ENCODE assay signal across 12 cellular contexts in the genomic region with DNA sequence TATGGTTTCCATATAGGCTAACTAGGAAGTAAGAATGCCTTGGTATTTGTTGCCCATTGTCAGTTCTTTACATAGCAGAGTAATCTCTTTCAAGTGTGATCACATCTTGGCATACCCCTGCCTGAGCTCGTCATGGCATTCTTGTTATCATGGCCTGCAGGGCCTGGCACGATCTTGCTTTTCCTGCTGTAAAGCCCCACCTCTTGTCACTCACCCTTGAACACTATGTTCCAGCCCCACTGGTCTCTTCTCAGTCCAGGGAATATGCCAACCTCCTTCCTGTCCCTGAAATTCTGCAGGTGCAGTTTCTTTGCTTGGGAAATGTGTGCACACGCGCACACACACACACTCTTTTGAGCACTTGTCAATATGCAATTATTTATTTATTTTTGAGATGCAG.
A peak's percentile ranks its signal among the peaks of the same experiment; 100 is the strongest.
DNase-seq lines count a peak whose midpoint lies in the region; ATAC-seq and TF ChIP-seq lines count a peak whose summit lies in the region.
"Had no signal": no experiment of that assay in that cellular context is flagged by ENCODE, and none has a peak within 500 bp of the region (broad histone marks: within the 10 kb centered on the region; RNA-seq: fewer than 3 reads in every experiment).

No MANE protein-coding gene starts in this region.

- no peak overlapping the region for H2BK12ac ChIP-seq in trophoblast cell (ENCODE audit: low read length)

- H3K4me2 ChIP-seq in trophoblast cell (ENCODE audit: low read length), result no peak overlapping the region

- no peak overlapping the region for H3K14ac ChIP-seq in trophoblast cell (ENCODE audit: low read length)

- H3K9ac ChIP-seq in SK-N-MC (ENCODE audit: insufficient read length) (no peak overlapping the region), trophoblast cell (ENCODE audit: low read length) (no peak overlapping the region)

- intact Hi-C loops in A673 (cut with micrococcal nuclease; ENCODE audit: unreplicated experiment), result no loop called here
- intact Hi-C loops in activated CD4-positive, alpha-beta memory T cell treated with anti-CD3 and anti-CD28 coated beads for 36 hours (cut with micrococcal nuclease), result no loop called here

- no peak overlapping the region for H2AFZ ChIP-seq in trophoblast cell (ENCODE audit: insufficient read depth, low read length, poor library complexity)

- H3K27me3 ChIP-seq in cardiac muscle cell (no peaks in the 10 kb centered on the region), trophoblast cell (ENCODE audit: insufficient read depth, low read length) (no peaks in the 10 kb centered on the region), A673 (replicated peaks; ENCODE audit: insufficient read depth, low read depth, low read length, poor library complexity) (peaks cover 41% of the 10 kb centered on the region)

- CTCF ChIA-PET in A673 (lab: Charles Lee), result no interaction called here
- CTCF ChIA-PET in activated CD4-positive, alpha-beta memory T cell treated with anti-CD3 and anti-CD28 coated beads for 36 hours (lab: Charles Lee), result no interaction called here

- H3K36me3 ChIP-seq in SK-N-MC (ENCODE audit: insufficient read depth, low read length) (no peaks in the 10 kb centered on the region), cardiac muscle cell (no peaks in the 10 kb centered on the region), trophoblast cell (ENCODE audit: control insufficient read depth in 1 of 2, insufficient read depth in 2 of 2, low read length in 2 of 2) (no peaks in the 10 kb centered on the region), A673 (ENCODE audit: insufficient read depth, low read length, poor library complexity, severe bottlenecking) (no peaks in the 10 kb centered on the region)

- H3K4me3 ChIP-seq in SK-N-MC (no peak overlapping the region), cardiac muscle cell (no peak overlapping the region), trophoblast cell (ENCODE audit: low read depth, low read length) (no peak overlapping the region), A673 (ENCODE audit: low read depth, low read length, poor library complexity, severe bottlenecking) (no peak overlapping the region)

- no peak overlapping the region for H3K4me3 Mint-ChIP-seq in activated CD4-positive, alpha-beta memory T cell treated with anti-CD3 and anti-CD28 coated beads for 36 hours
- H3K4me3 Mint-ChIP-seq: effector memory CD8-positive, alpha-beta T cell had no signal

- no peak overlapping the region for H2BK5ac ChIP-seq in trophoblast cell (ENCODE audit: low read depth, low read length, poor library complexity)

- no peak for ATAC-seq in GM18870 (IDR thresholded peaks at IDR 0.05; ENCODE audit: unreplicated experiment)
- ATAC-seq: effector memory CD8-positive, alpha-beta T cell had no signal

- H3K79me1 ChIP-seq in trophoblast cell (ENCODE audit: low read length), result peaks cover 1% of the 10 kb centered on the region

- H3K27me3 Mint-ChIP-seq in activated CD4-positive, alpha-beta memory T cell treated with anti-CD3 and anti-CD28 coated beads for 36 hours, result no peaks in the 10 kb centered on the region

- H3K9me3 ChIP-seq in SK-N-MC (ENCODE audit: low read depth, low read length), result no peaks in the 10 kb centered on the region
- no peaks in the 10 kb centered on the region for H3K9me3 ChIP-seq in cardiac muscle cell (ENCODE audit: low read depth)
- H3K9me3 ChIP-seq in trophoblast cell (ENCODE audit: insufficient read depth, low read depth, low read length), result no peaks in the 10 kb centered on the region
- no peaks in the 10 kb centered on the region for H3K9me3 ChIP-seq in A673 (ENCODE audit: low read depth, low read length, poor library complexity, severe bottlenecking)

- no peak overlapping the region for H3K4ac ChIP-seq in trophoblast cell (ENCODE audit: low read depth, low read length)

- no peak overlapping the region for H4K8ac ChIP-seq in trophoblast cell (ENCODE audit: low read depth, low read length)

- POLR2A ChIA-PET in A673 (lab: Charles Lee; ENCODE audit: low non-redundant PET), result no interaction called here
- POLR2A ChIA-PET in activated CD4-positive, alpha-beta memory T cell treated with anti-CD3 and anti-CD28 coated beads for 36 hours (lab: Charles Lee), result no interaction called here

- no peaks in the 10 kb centered on the region for H3K36me3 Mint-ChIP-seq in activated CD4-positive, alpha-beta memory T cell treated with anti-CD3 and anti-CD28 coated beads for 36 hours

- no peaks in the 10 kb centered on the region for H3K79me2 ChIP-seq in trophoblast cell (ENCODE audit: control insufficient read depth, insufficient read depth, low read length, poor library complexity)

- peak overlapping the region; percentile 46 for H3K23ac ChIP-seq in trophoblast cell (ENCODE audit: low read length)

- BruUV-seq in A673 (replicated peaks; lab: Mats Ljungman, UMichigan), result no TSS peak

- no peak overlapping the region for H3K27ac Mint-ChIP-seq in activated CD4-positive, alpha-beta memory T cell treated with anti-CD3 and anti-CD28 coated beads for 36 hours
- H3K27ac Mint-ChIP-seq: effector memory CD8-positive, alpha-beta T cell had no signal

- no peak overlapping the region for H4K91ac ChIP-seq in trophoblast cell (ENCODE audit: low read depth, low read length)

- WGBS in trophoblast cell (ENCODE audit: extremely low coverage, insufficient coverage, insufficient read length), result no CpG with 5 or more reads among the region's 4 CpGs

- peaks cover 12% of the 10 kb centered on the region for H3K4me1 Mint-ChIP-seq in activated CD4-positive, alpha-beta memory T cell treated with anti-CD3 and anti-CD28 coated beads for 36 hours (ENCODE audit: low read depth)

- no peak overlapping the region for H4K12ac ChIP-seq in trophoblast cell (ENCODE audit: low read depth, low read length)

- H3K4me1 ChIP-seq in cardiac muscle cell (ENCODE audit: low read depth) (peaks cover 28% of the 10 kb centered on the region), trophoblast cell (ENCODE audit: control insufficient read depth in 1 of 2, insufficient read depth in 2 of 2, low read length in 2 of 2) (peaks cover 3 to 13% of the 10 kb centered on the region in 2 experiments), A673 (ENCODE audit: insufficient read depth, low read length, poor library complexity, severe bottlenecking) (no peaks in the 10 kb centered on the region)

- no peak overlapping the region for H2AK5ac ChIP-seq in trophoblast cell (ENCODE audit: low read length)

- no peak overlapping the region for H2BK120ac ChIP-seq in trophoblast cell (ENCODE audit: insufficient read depth, low read length, poor library complexity)

- H3K18ac ChIP-seq in trophoblast cell (ENCODE audit: low read length), result peak overlapping the region; percentile 46

- H3K9me3 Mint-ChIP-seq in activated CD4-positive, alpha-beta memory T cell treated with anti-CD3 and anti-CD28 coated beads for 36 hours, result no peaks in the 10 kb centered on the region
- H3K9me3 Mint-ChIP-seq: effector memory CD8-positive, alpha-beta T cell had no signal

- DNase-seq in Daoy (ENCODE audit: low read depth) (peak; percentile 54), SK-N-MC (ENCODE audit: low read depth, low spot score) (no peak), cardiac muscle cell (ENCODE audit: low read depth in 1 of 2, low spot score in 1 of 2) (peak; percentile 28 to 51), trophoblast cell (no peak), A673 (ENCODE audit: low spot score) (no peak)
- no peak for DNase-seq in activated CD4-positive, alpha-beta memory T cell treated with anti-CD3 and anti-CD28 coated beads for 36 hours
- no peak for DNase-seq in activated CD4-positive, alpha-beta T cell treated with anti-CD3 and anti-CD28 coated beads, Interleukin-2, amount 50 U/mL, for 4 hours
- DNase-seq: activated naive CD4-positive, alpha-beta T cell; effector memory CD8-positive, alpha-beta T cell; glutamatergic neuron; NK-92 treated with Interleukin-12 subunit alpha and Interleukin-12 subunit beta, amount 100 ng/mL, for 24 hours had no signal

- TF ChIP-seq CTCF in cardiac muscle cell (IDR thresholded peaks at IDR 0.05; ENCODE audit: low read depth, low read length) (no peak), A673 (conservative IDR thresholded peaks at IDR 0.05; ENCODE audit: low read depth, low read length) (no peak)

- H3K27ac ChIP-seq in SK-N-MC (peak overlapping the region; percentile 60; the same call in 1 of the 2 replicates), cardiac muscle cell (peak overlapping the region; percentile 38), trophoblast cell (ENCODE audit: low read depth, low read length) (no peak overlapping the region), A673 (ENCODE audit: low read depth, low read length, poor library complexity, severe bottlenecking) (no peak overlapping the region)

Comparison
In these comparisons a context has a peak if more than half of its experiments do, and no peak if none do; other contexts are left out.
1. DNase-seq: peak in Daoy (single experiment) and cardiac muscle cell (2 of 2); none in SK-N-MC (single experiment), trophoblast cell (0 of 2), A673 (single experiment), activated CD4-positive, alpha-beta memory T cell treated with anti-CD3 and anti-CD28 coated beads for 36 hours (single experiment) and activated CD4-positive, alpha-beta T cell treated with anti-CD3 and anti-CD28 coated beads, Interleukin-2, amount 50 U/mL, for 4 hours (0 of 2).
2. H3K27ac ChIP-seq: peak in SK-N-MC (single experiment) and cardiac muscle cell (single experiment); none in trophoblast cell (single experiment) and A673 (single experiment).